ENCODE assay signal across 16 cellular contexts in genomic region chr7:137760111-137760510, GRCh38.
DNase-seq lines count a peak whose midpoint lies in the region; ATAC-seq lines count a peak whose summit lies in the region.
"Had no signal": no experiment of that assay in that cellular context is flagged by ENCODE, and none has a peak within 500 bp of the region (broad histone marks: within the 10 kb centered on the region; RNA-seq: fewer than 3 reads in every experiment).

No MANE protein-coding gene starts in this region.

- no peak overlapping the region for H3K27ac Mint-ChIP-seq in activated naive CD4-positive, alpha-beta T cell treated with anti-CD3 and anti-CD28 coated beads, Interleukin-2, amount 50 U/mL, for 72 hours
- H3K27ac Mint-ChIP-seq: activated naive CD8-positive, alpha-beta T cell; CD4-positive, alpha-beta T cell; T-cell had no signal

- peak overlapping the region; percentile 2 for H3K27ac ChIP-seq in caudate nucleus (ENCODE audit: low read depth, low read length)
- H3K27ac ChIP-seq: 22Rv1, parathyroid adenoma had no signal

- intact Hi-C loops in posterior vena cava (cut with DNase I): no loop called here

- H3K9me3 Mint-ChIP-seq in activated naive CD4-positive, alpha-beta T cell treated with anti-CD3 and anti-CD28 coated beads, Interleukin-2, amount 50 U/mL, for 72 hours: peaks cover 3 to 6% of the 10 kb centered on the region in 2 donors
- H3K9me3 Mint-ChIP-seq: CD4-positive, alpha-beta T cell had no signal

- H3K36me3 Mint-ChIP-seq in activated naive CD4-positive, alpha-beta T cell treated with anti-CD3 and anti-CD28 coated beads, Interleukin-2, amount 50 U/mL, for 72 hours: no peaks in the 10 kb centered on the region
- H3K36me3 Mint-ChIP-seq: activated naive CD8-positive, alpha-beta T cell; T-cell had no signal

- DNase-seq in DMS53 (lab: John Stamatoyannopoulos, UW) (peak; percentile 9), DMS53 treated with DMSO at 0.1 percent for 48 hours (lab: John Stamatoyannopoulos, UW; ENCODE audit: unreplicated experiment) (no peak), NCI-H524 (lab: John Stamatoyannopoulos, UW) (peak; percentile 68 to 77), caudate nucleus (lab: John Stamatoyannopoulos, UW) (peak in 5 of 61 donors; percentile 10 to 72 (median 25)), middle frontal gyrus (ENCODE audit: extremely low spot score, low spot score) (peak; percentile 46), posterior vena cava (ENCODE audit: low spot score) (no peak)
- DNase-seq in activated naive CD4-positive, alpha-beta T cell treated with anti-CD3 and anti-CD28 coated beads, Interleukin-2, amount 50 U/mL, for 72 hours (ENCODE audit: low spot score in 2 of 2): no peak
- DNase-seq: CD4-positive, alpha-beta T cell; GDM1; NCI-H187 treated with DMSO at 0.1 percent for 48 hours; stimulated activated CD4-positive, alpha-beta T cell treated with anti-CD3 and anti-CD28 coated beads, Interleukin-12 subunit alpha, Interleukin-12 subunit beta, amount 100 ng/mL, for 4 hours; T-cell had no signal

- ATAC-seq in GM18909 (IDR thresholded peaks at IDR 0.05; ENCODE audit: poor library complexity, unreplicated experiment): no peak
- ATAC-seq in activated naive CD4-positive, alpha-beta T cell treated with anti-CD3 and anti-CD28 coated beads, Interleukin-2, amount 50 U/mL, for 72 hours: no peak
- ATAC-seq: T-cell had no signal

Comparison
In these comparisons a context has a peak if more than half of its experiments do, and no peak if none do; other contexts are left out.
1. DNase-seq: peak in DMS53 (single experiment), NCI-H524 (2 of 2) and middle frontal gyrus (single experiment); none in DMS53 treated with DMSO at 0.1 percent for 48 hours (single experiment), posterior vena cava (single experiment) and activated naive CD4-positive, alpha-beta T cell treated with anti-CD3 and anti-CD28 coated beads, Interleukin-2, amount 50 U/mL, for 72 hours (0 of 2).